ENCODE assay signal across 36 cellular contexts in the genomic region with DNA sequence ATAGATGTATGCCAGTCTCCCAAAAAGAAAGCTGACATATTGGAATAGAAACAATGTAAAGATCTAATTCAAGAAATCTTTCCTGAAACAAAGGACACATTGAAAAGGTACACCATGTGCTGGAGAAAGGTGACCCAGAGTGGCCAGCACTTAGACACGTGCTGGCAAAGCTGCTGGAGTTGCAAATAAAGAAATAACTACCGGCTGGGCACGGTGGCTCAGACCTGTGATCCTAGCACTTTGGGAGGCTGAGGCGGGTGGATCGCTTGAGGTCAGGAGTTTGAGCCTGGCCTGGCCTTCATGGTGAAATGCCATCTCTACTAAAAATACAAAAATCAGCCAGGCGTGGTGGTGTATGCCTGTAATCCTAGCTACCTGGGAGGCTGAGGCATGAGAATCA. TPM values are rescaled to one million over a fixed set of nuclear protein-coding genes. Genes with fewer than 3 reads are reported as not detected.
"Had no signal": no experiment of that assay in that cellular context is flagged by ENCODE, and none has a peak within 500 bp of the region (broad histone marks: within the 10 kb centered on the region; RNA-seq: fewer than 3 reads in every experiment).

No MANE protein-coding gene starts in this region.

- H3K9ac ChIP-seq: KMS-11 had no signal

- H3K9me3 ChIP-seq: MG63 had no signal

- H3K27me3 ChIP-seq: MG63 had no signal

- H3K4me2 ChIP-seq: KMS-11 had no signal

- DNase-seq: Karpas-422, Kasumi-1, KG1, MG63, MM.1S, MV-4-11, NCI-H1048, NCI-H1092, NCI-H1092 treated with DMSO at 0.1 percent for 48 hours, NCI-H1105, NCI-H1105 treated with DMSO at 0.1 percent for 48 hours, NCI-H1417, NCI-H1417 treated with DMSO at 0.1 percent for 48 hours, NCI-H1436, NCI-H1436 treated with DMSO at 0.1 percent for 48 hours, NCI-H146, NCI-H1694, NCI-H1694 treated with DMSO at 0.1 percent for 48 hours, NCI-H187, NCI-H187 treated with DMSO at 0.1 percent for 48 hours, NCI-H1930, NCI-H2029, NCI-H2029 treated with DMSO at 0.1 percent for 48 hours, NCI-H2081, NCI-H2081 treated with DMSO at 0.1 percent for 48 hours, NCI-H2107, NCI-H2171, NCI-H2171 treated with DMSO at 0.1 percent for 48 hours, NCI-H2227 treated with DMSO at 0.1 percent for 48 hours, NCI-H226, NCI-H345, NCI-H446, NCI-H446 treated with DMSO at 0.1 percent for 48 hours, NCI-H510A had no signal

- H3K27ac ChIP-seq: KMS-11 had no signal

- H3K36me3 ChIP-seq: MG63 had no signal

- H3K4me3 ChIP-seq: MG63 had no signal

RNA-seq across cellular contexts. Expression of a gene that starts 35.9 kb away (rescaled TPM):
- total RNA-seq: MCF 10A had no signal
